In the genomic region with DNA sequence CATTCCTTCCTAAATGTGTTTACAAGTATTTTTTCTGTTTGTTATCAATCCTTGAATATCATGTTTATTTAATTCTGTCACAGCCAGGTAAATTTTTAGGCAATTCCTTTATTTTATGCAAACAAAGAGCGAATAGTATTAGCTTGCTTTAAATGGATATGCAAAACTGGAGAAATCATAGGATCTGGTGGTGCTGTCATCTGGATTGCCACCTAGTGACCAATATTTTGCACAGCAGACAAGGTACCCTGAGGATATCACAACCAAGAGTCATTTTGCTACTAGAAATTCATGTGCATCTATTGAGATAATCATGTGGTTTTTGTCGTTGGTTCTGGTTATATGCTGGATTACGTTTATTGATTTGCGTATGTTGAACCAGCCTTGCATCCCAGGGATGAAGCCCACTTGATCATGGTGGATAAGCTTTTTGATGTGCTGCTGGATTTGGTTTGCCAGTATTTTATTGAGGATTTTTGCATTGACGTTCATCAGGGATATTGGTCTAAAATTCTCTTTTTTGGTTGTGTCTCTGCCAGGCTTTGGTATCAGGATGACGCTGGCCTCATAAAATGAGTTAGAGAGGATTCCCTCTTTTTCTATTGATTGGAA, we compare ENCODE assay signal across 8 cellular contexts. TPM values are rescaled to one million over a fixed set of nuclear protein-coding genes. Genes with fewer than 3 reads are reported as not detected.
DNase-seq lines count a peak whose midpoint lies in the region; ATAC-seq, FAIRE-seq and TF ChIP-seq lines count a peak whose summit lies in the region.
"Not testable (repeated sequence)": the region's sequence is repeated elsewhere in the genome, so short reads cannot be mapped to it uniquely, and the experiment has no call there.

No MANE protein-coding gene starts in this region.

- not testable (repeated sequence) for H3K4me1 ChIP-seq in OCI-LY7 (ENCODE audit: insufficient read depth, low read length, poor library complexity, severe bottlenecking); astrocyte (ENCODE audit: insufficient read depth, low read length); esophagus muscularis mucosa
- H3K4me1 ChIP-seq in gastrocnemius medialis = peaks cover 9 to 14% of the 10 kb centered on the region in 2 donors

- H3K36me3 ChIP-seq in OCI-LY7 (ENCODE audit: insufficient read depth, low read length); astrocyte (ENCODE audit: insufficient read depth, low read length); esophagus muscularis mucosa; kidney epithelial cell (ENCODE audit: control insufficient read depth, insufficient read depth, low read length); gastrocnemius medialis: not testable (repeated sequence)

- intact Hi-C loops in OCI-LY7 (cut with micrococcal nuclease; ENCODE audit: unreplicated experiment); esophagus muscularis mucosa (cut with DNase I): not testable (repeated sequence)
- intact Hi-C loops in gastrocnemius medialis (cut with DNase I; ENCODE audit: low total_unique reads) = loop anchor here (1.0 kb wide), 1 partner anchor 72 kb away; no protein-coding TSS in a partner anchor

- not testable (repeated sequence) for BruUV-seq in OCI-LY7 (replicated peaks; lab: Mats Ljungman, UMichigan)

- not testable (repeated sequence) for H3K27me3 ChIP-seq in astrocyte (ENCODE audit: insufficient read depth, low read length); esophagus muscularis mucosa; kidney epithelial cell (ENCODE audit: control insufficient read depth, insufficient read depth, low read length); gastrocnemius medialis

- H3K4me3 ChIP-seq in GM12875 (ENCODE audit: low read depth, low read length); OCI-LY7 (ENCODE audit: low read depth, low read length, poor library complexity, severe bottlenecking); astrocyte (ENCODE audit: insufficient read depth, low read depth, low read length); esophagus muscularis mucosa; kidney epithelial cell (ENCODE audit: low read depth, low read length); gastrocnemius medialis: not testable (repeated sequence)

- WGBS in esophagus muscularis mucosa = 88% methylated on average over 6 of the region's 6 CpGs

- TF ChIP-seq POLR2A in esophagus muscularis mucosa (IDR thresholded peaks at IDR 0.05; ENCODE audit: low read depth); gastrocnemius medialis (IDR thresholded peaks at IDR 0.05): not testable (repeated sequence)

- CTCF ChIA-PET in OCI-LY7 (lab: Charles Lee; ENCODE audit: unreplicated experiment) = not testable (repeated sequence)

- H3K4me2 ChIP-seq in OCI-LY7 (ENCODE audit: low read length); astrocyte (ENCODE audit: low read length): not testable (repeated sequence)

- H3K9me3 Mint-ChIP-seq in astrocyte (ENCODE audit: unreplicated experiment) = peaks cover 14% of the 10 kb centered on the region

- TF ChIP-seq CTCF in AG09319 (IDR thresholded peaks at IDR 0.05; ENCODE audit: low read depth, low read length) (peak; percentile 69), GM12875 (IDR thresholded peaks at IDR 0.05; ENCODE audit: borderline replicate concordance, insufficient read depth, low read depth, low read length) (peak; percentile 9; the same call in 1 of the 2 replicates), OCI-LY7 (conservative IDR thresholded peaks at IDR 0.05; ENCODE audit: low read length) (peak; percentile 53), astrocyte (IDR thresholded peaks at IDR 0.05; ENCODE audit: insufficient read depth, low read depth, low read length) (peak; percentile 50), esophagus muscularis mucosa (IDR thresholded peaks at IDR 0.05) (peak; percentile 37 to 54 (median 49)), kidney epithelial cell (IDR thresholded peaks at IDR 0.05; ENCODE audit: insufficient read depth, low read length, poor library complexity, severe bottlenecking) (peak; percentile 53), gastrocnemius medialis (IDR thresholded peaks at IDR 0.05 in 4 of 5, conservative IDR thresholded peaks at IDR 0.05 in 1 of 5) (peak; percentile 46 to 63 (median 61))

- not testable (repeated sequence) for H3K36me3 Mint-ChIP-seq in astrocyte (ENCODE audit: low read depth, unreplicated experiment)

- not testable (repeated sequence) for H3K9me3 ChIP-seq in OCI-LY7 (ENCODE audit: low read length); astrocyte (ENCODE audit: insufficient read depth, low read depth, low read length); gastrocnemius medialis
- H3K9me3 ChIP-seq in esophagus muscularis mucosa = peaks cover 0 to 20% (median 20%) of the 10 kb centered on the region in 4 donors

- H3K9me2 ChIP-seq in OCI-LY7 (ENCODE audit: insufficient read depth, low read length) = not testable (repeated sequence)

- not testable (repeated sequence) for H3K4me1 Mint-ChIP-seq in astrocyte (ENCODE audit: low read depth, unreplicated experiment)

- not testable (repeated sequence) for H3K27ac ChIP-seq in OCI-LY7 (ENCODE audit: low read depth, low read length, poor library complexity, severe bottlenecking); astrocyte (ENCODE audit: low read depth, low read length); esophagus muscularis mucosa (replicated peaks in 1 of 4); gastrocnemius medialis

- in situ Hi-C loops in gastrocnemius medialis (cut with MboI; ENCODE audit: low sequenced_read_pairs in 4 of 4) = loop anchor here in 1 of 4 donors (5.0 kb wide), 1 partner anchor 73 kb away; no protein-coding TSS in a partner anchor

- not testable (repeated sequence) for H3K27me3 Mint-ChIP-seq in astrocyte (ENCODE audit: low read depth, unreplicated experiment)

- H3K9ac ChIP-seq in astrocyte (ENCODE audit: low read length) = not testable (repeated sequence)

- not testable (repeated sequence) for TF ChIP-seq EP300 in esophagus muscularis mucosa (IDR thresholded peaks at IDR 0.05)

- peak; percentile 47 to 62 for ATAC-seq in gastrocnemius medialis

- POLR2A ChIA-PET in OCI-LY7 (lab: Charles Lee) = not testable (repeated sequence)

- not testable (repeated sequence) for H3K27ac Mint-ChIP-seq in astrocyte (ENCODE audit: unreplicated experiment)

- not testable (repeated sequence) for H3K4me3 Mint-ChIP-seq in astrocyte (ENCODE audit: unreplicated experiment)

- H2AFZ ChIP-seq in OCI-LY7 (ENCODE audit: low read length); astrocyte (ENCODE audit: low read depth, low read length): not testable (repeated sequence)

- peak; percentile 74 for FAIRE-seq in astrocyte (lab: Jason Lieb, UNC)

- not testable (repeated sequence) for H3K79me2 ChIP-seq in OCI-LY7 (ENCODE audit: insufficient read depth, low read depth, low read length); astrocyte (ENCODE audit: insufficient read depth, low read length)

- not testable (repeated sequence) for DNase-seq in AG09319 (ENCODE audit: extremely low read depth, low read depth); astrocyte (ENCODE audit: low read depth); esophagus muscularis mucosa (ENCODE audit: extremely low spot score); kidney epithelial cell (ENCODE audit: low read depth)
- DNase-seq in Kasumi-1 (lab: John Stamatoyannopoulos, UW) (peak; percentile 52 to 86), OCI-LY7 (ENCODE audit: low spot score) (peak; percentile 2), gastrocnemius medialis (peak in 1 of 2 donors; percentile 15)

- H4K20me1 ChIP-seq in OCI-LY7 (ENCODE audit: insufficient read depth, low read length); astrocyte (ENCODE audit: insufficient read depth, low read length): not testable (repeated sequence)

RNA-seq across cellular contexts. Expression of a gene that starts 40.1 kb away (rescaled TPM):
- total RNA-seq in OCI-LY7 (2014; rRNA removed; shearing (Covaris generic)) = 0.16 TPM in 1 of 2 replicates, not detected in the other
- 0.68 and 0.78 TPM in 2 replicates for total RNA-seq in OCI-LY7 (2022)
- 11.9 and 15.4 TPM in 2 replicates for total RNA-seq in astrocyte
- total RNA-seq in esophagus muscularis mucosa = 10 to 100 TPM; 18.2 to 29.5 (median 21.5) TPM
- total RNA-seq in kidney epithelial cell = 7.2 and 10.4 TPM in 2 replicates
- total RNA-seq in gastrocnemius medialis = 1 to 10 TPM; 1.9 to 7.9 (median 3.9) TPM

Comparison
In these comparisons a context has a peak if more than half of its experiments do, and no peak if none do; other contexts are left out.
1. CTCF ChIP-seq: peak in every context shown above with its lines; median percentile 69 in AG09319; 61 in gastrocnemius medialis; 53 in OCI-LY7; 53 in kidney epithelial cell; 50 in astrocyte; 49 in esophagus muscularis mucosa; 9 in GM12875.